In genomic region chr10:103555321-103555649, GRCh38 we compare ENCODE assay signal across 8 cellular contexts.
DNase-seq lines count a peak whose midpoint lies in the region; ATAC-seq and TF ChIP-seq lines count a peak whose summit lies in the region.

No MANE protein-coding gene starts in this region.

- H3K36me3 ChIP-seq in BLaER1 (no peaks in the 10 kb centered on the region), RWPE2 (ENCODE audit: low read depth) (no peaks in the 10 kb centered on the region), trophoblast cell (ENCODE audit: control insufficient read depth in 1 of 2, insufficient read depth in 2 of 2, low read length in 2 of 2) (peaks cover 0 to 4% of the 10 kb centered on the region in 2 experiments)

- no peak overlapping the region for H3K23ac ChIP-seq in trophoblast cell (ENCODE audit: low read length)

- in situ Hi-C loops in G401 (cut with HindIII; ENCODE audit: low sequenced_read_pairs): no loop called here

- no peak overlapping the region for H2BK120ac ChIP-seq in trophoblast cell (ENCODE audit: insufficient read depth, low read length, poor library complexity)

- H3K9me3 ChIP-seq in BLaER1 (no peaks in the 10 kb centered on the region), RWPE2 (ENCODE audit: severe bottlenecking) (no peaks in the 10 kb centered on the region), trophoblast cell (ENCODE audit: insufficient read depth, low read depth, low read length) (peaks cover 6% of the 10 kb centered on the region)

- WGBS in trophoblast cell (ENCODE audit: extremely low coverage, insufficient coverage, insufficient read length): no CpG with 5 or more reads among the region's 19 CpGs

- no peak overlapping the region for H3K4ac ChIP-seq in trophoblast cell (ENCODE audit: low read depth, low read length)

- H3K27ac ChIP-seq in BLaER1 (no peak overlapping the region), RWPE2 (ENCODE audit: poor library complexity, severe bottlenecking) (no peak overlapping the region), trophoblast cell (ENCODE audit: low read depth, low read length) (no peak overlapping the region)

- H3K4me1 ChIP-seq in BLaER1 (peaks cover 85% of the 10 kb centered on the region), RWPE2 (ENCODE audit: insufficient read depth, poor library complexity, severe bottlenecking) (no peaks in the 10 kb centered on the region), trophoblast cell (ENCODE audit: control insufficient read depth in 1 of 2, insufficient read depth in 2 of 2, low read length in 2 of 2) (peaks cover 0 to 3% of the 10 kb centered on the region in 2 experiments)

- peak; percentile 5; the same call in 1 of the 3 replicates for ATAC-seq in RWPE2 (ENCODE audit: low read depth)
- no peak for ATAC-seq in HG03039 (IDR thresholded peaks at IDR 0.05; ENCODE audit: unreplicated experiment)
- ATAC-seq in GM21737 (IDR thresholded peaks at IDR 0.05; ENCODE audit: unreplicated experiment): no peak

- H3K79me2 ChIP-seq in trophoblast cell (ENCODE audit: control insufficient read depth, insufficient read depth, low read length, poor library complexity): no peaks in the 10 kb centered on the region

- H4K12ac ChIP-seq in trophoblast cell (ENCODE audit: low read depth, low read length): no peak overlapping the region

- H4K20me1 ChIP-seq in BLaER1: peaks cover 12% of the 10 kb centered on the region

- DNase-seq in RWPE2 (ENCODE audit: low spot score): no peak
- no peak for DNase-seq in fibroblast of the aortic adventitia (ENCODE audit: low read depth)
- no peak for DNase-seq in trophoblast cell
- no peak for DNase-seq in HPDE6-E6E7 (ENCODE audit: extremely low spot score)
- DNase-seq in G401 (ENCODE audit: low spot score): no peak

- H2AFZ ChIP-seq in trophoblast cell (ENCODE audit: insufficient read depth, low read length, poor library complexity): no peak overlapping the region

- no peak overlapping the region for H3K14ac ChIP-seq in trophoblast cell (ENCODE audit: low read length)

- no peak for TF ChIP-seq CTCF in RWPE2 (IDR thresholded peaks at IDR 0.05; ENCODE audit: poor library complexity, severe bottlenecking)
- no peak for TF ChIP-seq CTCF in fibroblast of the aortic adventitia (IDR thresholded peaks at IDR 0.05; ENCODE audit: insufficient read depth, low read length)

- no peak overlapping the region for H2BK5ac ChIP-seq in trophoblast cell (ENCODE audit: low read depth, low read length, poor library complexity)

- H3K4me3 ChIP-seq in BLaER1 (peak overlapping the region; percentile 62), RWPE2 (ENCODE audit: severe bottlenecking) (peak overlapping the region; percentile 24), fibroblast of the aortic adventitia (ENCODE audit: low read depth, low read length) (peak overlapping the region; percentile 57), trophoblast cell (ENCODE audit: low read depth, low read length) (peak overlapping the region; percentile 54)

- H4K8ac ChIP-seq in trophoblast cell (ENCODE audit: low read depth, low read length): no peak overlapping the region

- no peak overlapping the region for H2AK5ac ChIP-seq in trophoblast cell (ENCODE audit: low read length)

- H2BK12ac ChIP-seq in trophoblast cell (ENCODE audit: low read length): no peak overlapping the region

- H3K79me1 ChIP-seq in trophoblast cell (ENCODE audit: low read length): peaks cover 4% of the 10 kb centered on the region

- H4K91ac ChIP-seq in trophoblast cell (ENCODE audit: low read depth, low read length): peak overlapping the region; percentile 20

- H3K18ac ChIP-seq in trophoblast cell (ENCODE audit: low read length): no peak overlapping the region

- peak overlapping the region; percentile 53; the same call in 1 of the 2 replicates for H3K9ac ChIP-seq in BLaER1
- no peak overlapping the region for H3K9ac ChIP-seq in trophoblast cell (ENCODE audit: low read length)

- H3K27me3 ChIP-seq in BLaER1: peaks cover 33% of the 10 kb centered on the region
- no peaks in the 10 kb centered on the region for H3K27me3 ChIP-seq in RWPE2 (ENCODE audit: insufficient read depth, poor library complexity, severe bottlenecking)
- no peaks in the 10 kb centered on the region for H3K27me3 ChIP-seq in trophoblast cell (ENCODE audit: insufficient read depth, low read length)

- H3K4me2 ChIP-seq in BLaER1 (peak overlapping the region; percentile 94), trophoblast cell (ENCODE audit: low read length) (peak overlapping the region; percentile 68)
